ENCODE assay signal across 1 cellular context in genomic region chr15:42736793-42737528, GRCh38.
TF ChIP-seq lines count a peak whose summit lies in the region.

CDAN1 (minus strand) TSS chr15:42737128; CDS start chr15:42737102, 26 bp downstream.

TF ChIP-seq in K562, 482 proteins besides CTCF, POLR2A, EP300 and RAD21 (continued from another document):
- no peak for TF ChIP-seq ZNF699 (CRISPR knock-in tag; IDR thresholded peaks at IDR 0.05; ENCODE audit: insufficient replicate concordance)
- 0 out of 4 replicates have a peak, but pooled peaks of 1 of the 2 experiments have one; percentile 14 for TF ChIP-seq HDAC1 (IDR thresholded peaks at IDR 0.05)
- TF ChIP-seq HNRNPLL (IDR thresholded peaks at IDR 0.05; ENCODE audit: low read depth, low read length, poor library complexity, severe bottlenecking), result no peak
- peak; percentile 75 for TF ChIP-seq RBFOX2 (IDR thresholded peaks at IDR 0.05; ENCODE audit: low read depth, low read length)
- TF ChIP-seq ZBTB7A (IDR thresholded peaks at IDR 0.05; ENCODE audit: borderline replicate concordance, control insufficient read depth, low read depth, low read length), result 0 out of 2 replicates have a peak, but pooled peaks have one; percentile 52
- TF ChIP-seq, protein P1, sequence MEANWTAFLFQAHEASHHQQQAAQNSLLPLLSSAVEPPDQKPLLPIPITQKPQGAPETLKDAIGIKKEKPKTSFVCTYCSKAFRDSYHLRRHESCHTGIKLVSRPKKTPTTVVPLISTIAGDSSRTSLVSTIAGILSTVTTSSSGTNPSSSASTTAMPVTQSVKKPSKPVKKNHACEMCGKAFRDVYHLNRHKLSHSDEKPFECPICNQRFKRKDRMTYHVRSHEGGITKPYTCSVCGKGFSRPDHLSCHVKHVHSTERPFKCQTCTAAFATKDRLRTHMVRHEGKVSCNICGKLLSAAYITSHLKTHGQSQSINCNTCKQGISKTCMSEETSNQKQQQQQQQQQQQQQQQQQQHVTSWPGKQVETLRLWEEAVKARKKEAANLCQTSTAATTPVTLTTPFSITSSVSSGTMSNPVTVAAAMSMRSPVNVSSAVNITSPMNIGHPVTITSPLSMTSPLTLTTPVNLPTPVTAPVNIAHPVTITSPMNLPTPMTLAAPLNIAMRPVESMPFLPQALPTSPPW (CRISPR knock-in tag; IDR thresholded peaks at IDR 0.05), result peak; percentile 84
- TF ChIP-seq, protein P2, sequence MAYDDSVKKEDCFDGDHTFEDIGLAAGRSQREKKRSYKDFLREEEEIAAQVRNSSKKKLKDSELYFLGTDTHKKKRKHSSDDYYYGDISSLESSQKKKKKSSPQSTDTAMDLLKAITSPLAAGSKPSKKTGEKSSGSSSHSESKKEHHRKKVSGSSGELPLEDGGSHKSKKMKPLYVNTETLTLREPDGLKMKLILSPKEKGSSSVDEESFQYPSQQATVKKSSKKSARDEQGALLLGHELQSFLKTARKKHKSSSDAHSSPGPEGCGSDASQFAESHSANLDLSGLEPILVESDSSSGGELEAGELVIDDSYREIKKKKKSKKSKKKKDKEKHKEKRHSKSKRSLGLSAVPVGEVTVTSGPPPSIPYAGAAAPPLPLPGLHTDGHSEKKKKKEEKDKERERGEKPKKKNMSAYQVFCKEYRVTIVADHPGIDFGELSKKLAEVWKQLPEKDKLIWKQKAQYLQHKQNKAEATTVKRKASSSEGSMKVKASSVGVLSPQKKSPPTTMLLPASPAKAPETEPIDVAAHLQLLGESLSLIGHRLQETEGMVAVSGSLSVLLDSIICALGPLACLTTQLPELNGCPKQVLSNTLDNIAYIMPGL (CRISPR knock-in tag; IDR thresholded peaks at IDR 0.05), result 0 out of 2 replicates have a peak, but pooled peaks have one; percentile 10
- TF ChIP-seq YY1 (IDR thresholded peaks at IDR 0.05; ENCODE audit: borderline replicate concordance in 1 of 3, control insufficient read depth in 1 of 3, extremely low read depth in 1 of 3, insufficient read depth in 3 of 3, insufficient read length in 1 of 3, insufficient replicate concordance in 2 of 3, low read depth in 1 of 3, low read length in 2 of 3), result peak in 2 of 3 experiments; percentile 87 to 92
- TF ChIP-seq RCOR1 (IDR thresholded peaks at IDR 0.05; ENCODE audit: borderline replicate concordance in 1 of 2, low read depth in 2 of 2, low read length in 2 of 2), result 0 out of 4 replicates have a peak, but pooled peaks of 1 of the 2 experiments have one; percentile 15
- no peak for TF ChIP-seq MNT (conservative IDR thresholded peaks at IDR 0.05)
- TF ChIP-seq DMBX1 (CRISPR knock-in tag; IDR thresholded peaks at IDR 0.05; ENCODE audit: borderline replicate concordance), result 0 out of 2 replicates have a peak, but pooled peaks have one; percentile 23
- TF ChIP-seq ERF (CRISPR knock-in tag; IDR thresholded peaks at IDR 0.05), result peak; percentile 11; the same call in 1 of the 2 replicates
- TF ChIP-seq RBBP5 (IDR thresholded peaks at IDR 0.05; ENCODE audit: borderline replicate concordance, insufficient read depth, low read length, poor library complexity, severe bottlenecking), result peak; percentile 70
- TF ChIP-seq ZNF76 (CRISPR knock-in tag; IDR thresholded peaks at IDR 0.05; ENCODE audit: borderline replicate concordance), result 0 out of 2 replicates have a peak, but pooled peaks have one; percentile 52
- TF ChIP-seq, protein P3, sequence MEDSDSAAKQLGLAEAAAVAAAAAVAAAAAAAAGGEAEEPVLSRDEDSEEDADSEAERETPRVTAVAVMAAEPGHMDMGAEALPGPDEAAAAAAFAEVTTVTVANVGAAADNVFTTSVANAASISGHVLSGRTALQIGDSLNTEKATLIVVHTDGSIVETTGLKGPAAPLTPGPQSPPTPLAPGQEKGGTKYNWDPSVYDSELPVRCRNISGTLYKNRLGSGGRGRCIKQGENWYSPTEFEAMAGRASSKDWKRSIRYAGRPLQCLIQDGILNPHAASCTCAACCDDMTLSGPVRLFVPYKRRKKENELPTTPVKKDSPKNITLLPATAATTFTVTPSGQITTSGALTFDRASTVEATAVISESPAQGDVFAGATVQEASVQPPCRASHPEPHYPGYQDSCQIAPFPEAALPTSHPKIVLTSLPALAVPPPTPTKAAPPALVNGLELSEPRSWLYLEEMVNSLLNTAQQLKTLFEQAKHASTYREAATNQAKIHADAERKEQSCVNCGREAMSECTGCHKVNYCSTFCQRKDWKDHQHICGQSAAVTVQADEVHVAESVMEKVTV (CRISPR knock-in tag; IDR thresholded peaks at IDR 0.05), result no peak
- TF ChIP-seq MTA3 (IDR thresholded peaks at IDR 0.05; ENCODE audit: borderline replicate concordance), result peak; percentile 64; the same call in 1 of the 2 replicates
- no peak for TF ChIP-seq ZNF584 (CRISPR knock-in tag; IDR thresholded peaks at IDR 0.05; ENCODE audit: low read depth)
- TF ChIP-seq NRF1 (conservative IDR thresholded peaks at IDR 0.05 in 1 of 2, IDR thresholded peaks at IDR 0.05 in 1 of 2), result peak; percentile 92 to 93
- TF ChIP-seq TAF1 (IDR thresholded peaks at IDR 0.05; ENCODE audit: control insufficient read depth, extremely low read depth, insufficient read depth, low read length, severe bottlenecking), result peak; percentile 82
- TF ChIP-seq PCBP2 (IDR thresholded peaks at IDR 0.05; ENCODE audit: low read depth, low read length, poor library complexity, severe bottlenecking), result no peak
- TF ChIP-seq KLF13 (tag; IDR thresholded peaks at IDR 0.05; ENCODE audit: borderline replicate concordance, low read depth), result peak; percentile 64; the same call in 1 of the 2 replicates
- peak; percentile 54; the same call in 1 of the 2 replicates for TF ChIP-seq TFAP4 (CRISPR knock-in tag; IDR thresholded peaks at IDR 0.05; ENCODE audit: borderline replicate concordance)
- peak; percentile 56 for TF ChIP-seq POLR2B (IDR thresholded peaks at IDR 0.05; ENCODE audit: low read depth, partially characterized antibody)
- TF ChIP-seq MEIS2 (IDR thresholded peaks at IDR 0.05; ENCODE audit: partially characterized antibody), result peak; percentile 63
- TF ChIP-seq, protein P4, sequence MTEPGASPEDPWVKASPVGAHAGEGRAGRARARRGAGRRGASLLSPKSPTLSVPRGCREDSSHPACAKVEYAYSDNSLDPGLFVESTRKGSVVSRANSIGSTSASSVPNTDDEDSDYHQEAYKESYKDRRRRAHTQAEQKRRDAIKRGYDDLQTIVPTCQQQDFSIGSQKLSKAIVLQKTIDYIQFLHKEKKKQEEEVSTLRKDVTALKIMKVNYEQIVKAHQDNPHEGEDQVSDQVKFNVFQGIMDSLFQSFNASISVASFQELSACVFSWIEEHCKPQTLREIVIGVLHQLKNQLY (CRISPR knock-in tag; conservative IDR thresholded peaks at IDR 0.05), result no peak
- peak in 1 of 3 experiments; percentile 42; a peak in 1 of 6 replicates for TF ChIP-seq ZBTB11 (CRISPR knock-in tag; IDR thresholded peaks at IDR 0.05)
- TF ChIP-seq PHB (CRISPR knock-in tag; IDR thresholded peaks at IDR 0.05), result no peak
- TF ChIP-seq SRF (CRISPR knock-in tag; IDR thresholded peaks at IDR 0.05), result peak in 1 of 2 experiments; percentile 22; a peak in 1 of 4 replicates
- peak; percentile 59; the same call in 1 of the 2 replicates for TF ChIP-seq CTBP1 (IDR thresholded peaks at IDR 0.05; ENCODE audit: borderline replicate concordance)
- 0 out of 2 replicates have a peak, but pooled peaks have one; percentile 40 for TF ChIP-seq ARID3B (CRISPR knock-in tag; IDR thresholded peaks at IDR 0.05; ENCODE audit: borderline replicate concordance)
- peak; percentile 38 to 59; a peak in 2 of 4 replicates for TF ChIP-seq SIN3A (IDR thresholded peaks at IDR 0.05; ENCODE audit: borderline replicate concordance in 2 of 2, control insufficient read depth in 1 of 2, low read depth in 2 of 2, low read length in 2 of 2)
- peak; percentile 44; the same call in 1 of the 2 replicates for TF ChIP-seq MAX (CRISPR knock-in tag; IDR thresholded peaks at IDR 0.05)
- TF ChIP-seq, protein P5, sequence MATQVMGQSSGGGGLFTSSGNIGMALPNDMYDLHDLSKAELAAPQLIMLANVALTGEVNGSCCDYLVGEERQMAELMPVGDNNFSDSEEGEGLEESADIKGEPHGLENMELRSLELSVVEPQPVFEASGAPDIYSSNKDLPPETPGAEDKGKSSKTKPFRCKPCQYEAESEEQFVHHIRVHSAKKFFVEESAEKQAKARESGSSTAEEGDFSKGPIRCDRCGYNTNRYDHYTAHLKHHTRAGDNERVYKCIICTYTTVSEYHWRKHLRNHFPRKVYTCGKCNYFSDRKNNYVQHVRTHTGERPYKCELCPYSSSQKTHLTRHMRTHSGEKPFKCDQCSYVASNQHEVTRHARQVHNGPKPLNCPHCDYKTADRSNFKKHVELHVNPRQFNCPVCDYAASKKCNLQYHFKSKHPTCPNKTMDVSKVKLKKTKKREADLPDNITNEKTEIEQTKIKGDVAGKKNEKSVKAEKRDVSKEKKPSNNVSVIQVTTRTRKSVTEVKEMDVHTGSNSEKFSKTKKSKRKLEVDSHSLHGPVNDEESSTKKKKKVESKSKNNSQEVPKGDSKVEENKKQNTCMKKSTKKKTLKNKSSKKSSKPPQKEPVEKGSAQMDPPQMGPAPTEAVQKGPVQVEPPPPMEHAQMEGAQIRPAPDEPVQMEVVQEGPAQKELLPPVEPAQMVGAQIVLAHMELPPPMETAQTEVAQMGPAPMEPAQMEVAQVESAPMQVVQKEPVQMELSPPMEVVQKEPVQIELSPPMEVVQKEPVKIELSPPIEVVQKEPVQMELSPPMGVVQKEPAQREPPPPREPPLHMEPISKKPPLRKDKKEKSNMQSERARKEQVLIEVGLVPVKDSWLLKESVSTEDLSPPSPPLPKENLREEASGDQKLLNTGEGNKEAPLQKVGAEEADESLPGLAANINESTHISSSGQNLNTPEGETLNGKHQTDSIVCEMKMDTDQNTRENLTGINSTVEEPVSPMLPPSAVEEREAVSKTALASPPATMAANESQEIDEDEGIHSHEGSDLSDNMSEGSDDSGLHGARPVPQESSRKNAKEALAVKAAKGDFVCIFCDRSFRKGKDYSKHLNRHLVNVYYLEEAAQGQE (CRISPR knock-in tag; IDR thresholded peaks at IDR 0.05; ENCODE audit: low read depth), result 0 out of 2 replicates have a peak, but pooled peaks have one; percentile 38
- peak in 1 of 2 experiments; percentile 58; a peak in 2 of 4 replicates for TF ChIP-seq TEAD1 (CRISPR knock-in tag; IDR thresholded peaks at IDR 0.05)
- no peak for TF ChIP-seq ZNF696 (CRISPR knock-in tag; conservative IDR thresholded peaks at IDR 0.05)
- no peak for TF ChIP-seq ZNF75A (CRISPR knock-in tag; IDR thresholded peaks at IDR 0.05)
- TF ChIP-seq ZSCAN32 (CRISPR knock-in tag; IDR thresholded peaks at IDR 0.05), result no peak
- no peak for TF ChIP-seq PRMT5 (CRISPR knock-in tag; IDR thresholded peaks at IDR 0.05)
- TF ChIP-seq ZNF668 (CRISPR knock-in tag; IDR thresholded peaks at IDR 0.05), result no peak
- peak; percentile 76; the same call in 1 of the 2 replicates for TF ChIP-seq GTF2E2 (tag; IDR thresholded peaks at IDR 0.05)
- TF ChIP-seq POLR2G (IDR thresholded peaks at IDR 0.05; ENCODE audit: low read depth, low read length), result peak; percentile 87
- 0 out of 2 replicates have a peak, but pooled peaks have one; percentile 58 for TF ChIP-seq EP400 (IDR thresholded peaks at IDR 0.05)
